In the genomic region with DNA sequence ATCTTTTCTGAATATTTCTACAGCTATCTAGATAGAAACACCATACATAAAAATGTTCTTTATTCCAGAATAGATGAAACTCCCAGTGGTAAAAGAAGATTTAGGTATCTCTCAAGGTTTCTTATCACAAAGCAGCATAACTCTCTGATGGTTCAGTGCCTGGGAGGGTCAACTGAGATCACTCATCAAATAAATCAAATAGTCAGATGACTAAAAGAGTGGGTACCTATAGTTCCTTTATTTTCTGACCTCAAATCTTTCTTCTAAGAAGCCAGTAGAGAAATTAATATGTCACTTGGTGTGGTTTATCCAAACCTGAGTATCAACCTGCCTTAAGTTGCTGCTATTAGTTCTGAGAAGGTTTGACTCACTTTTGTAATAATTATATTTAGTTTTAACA, we compare ENCODE assay signal across 23 cellular contexts.
"Had no signal": no experiment of that assay in that cellular context is flagged by ENCODE, and none has a peak within 500 bp of the region (broad histone marks: within the 10 kb centered on the region; RNA-seq: fewer than 3 reads in every experiment).

No MANE protein-coding gene starts in this region.

- H3K27ac ChIP-seq: adrenal gland, ascending aorta, brain microvascular endothelial cell, coronary artery, ovary, prostate gland, sigmoid colon, suprapubic skin, tibial artery, VCaP had no signal

- H3K27me3 ChIP-seq: adrenal gland, ascending aorta, brain microvascular endothelial cell, dorsolateral prefrontal cortex, ovary, sigmoid colon, suprapubic skin, tibial artery had no signal

- H3K4me1 ChIP-seq: adrenal gland, ascending aorta, prostate gland, suprapubic skin, tibial artery had no signal

- H3K36me3 ChIP-seq: adrenal gland, ascending aorta, brain microvascular endothelial cell, ovary, prostate gland, sigmoid colon, suprapubic skin, tibial artery had no signal

- DNase-seq: activated CD4-positive, alpha-beta T cell treated with anti-CD3 and anti-CD28 coated beads for 4 hours; activated CD4-positive, alpha-beta T cell treated with anti-CD3 and anti-CD28 coated beads, Interleukin-2, amount 50 U/mL, for 4 hours; activated effector memory CD4-positive, alpha-beta T cell treated with Interleukin-2 at 50 U/mL for 16 hours; activated naive CD4-positive, alpha-beta T cell treated with anti-CD3 and anti-CD28 coated beads for 36 hours; activated naive CD8-positive, alpha-beta T cell treated with anti-CD3 and anti-CD28 coated beads for 36 hours; adrenal gland; brain microvascular endothelial cell; dorsolateral prefrontal cortex; effector memory CD4-positive, alpha-beta T cell; left ventricle myocardium superior; ovary; retina; sigmoid colon; small intestine; stimulated activated CD4-positive, alpha-beta T cell treated with anti-CD3 and anti-CD28 coated beads, Interleukin-4, amount 100 ng/mL, for 24 hours; T-helper 2 cell; tibial artery had no signal

- H3K9me3 ChIP-seq: adrenal gland, ascending aorta, ovary, prostate gland, sigmoid colon, suprapubic skin, tibial artery had no signal

- H3K4me3 ChIP-seq: adrenal gland, ascending aorta, coronary artery, dorsolateral prefrontal cortex, ovary, prostate gland, sigmoid colon, suprapubic skin, tibial artery had no signal

- ATAC-seq: left ventricle myocardium superior; stimulated activated memory B cell treated with anti-CD40 and anti-IgM and Interleukin-4, amounts not matched to agents 10 μg/mL and 1 μg/mL and 100 μg/mL, for 72 hours had no signal
